9 cellular contexts compared by ENCODE assay signal in genomic region chr7:80277434-80278427, GRCh38.
A peak's percentile ranks its signal among the peaks of the same experiment; 100 is the strongest.
DNase-seq lines count a peak whose midpoint lies in the region; ATAC-seq and TF ChIP-seq lines count a peak whose summit lies in the region.
"Had no signal": no experiment of that assay in that cellular context is flagged by ENCODE, and none has a peak within 500 bp of the region (broad histone marks: within the 10 kb centered on the region; RNA-seq: fewer than 3 reads in every experiment).

No MANE protein-coding gene starts in this region.

- peak; percentile 96 for ATAC-seq in left colon
- no peak for ATAC-seq in activated CD8-positive, alpha-beta memory T cell treated with anti-CD3 and anti-CD28 coated beads, Interleukin-2, amount 10 ng/mL, durations not matched to agents 7 days and 5 days
- ATAC-seq in HG03565 (IDR thresholded peaks at IDR 0.05; ENCODE audit: unreplicated experiment): no peak

- H3K4me1 ChIP-seq in spleen: peaks cover 0 to 10% (median 4%) of the 10 kb centered on the region in 6 donors

- WGBS in spleen, 5 donors: 54 to 73% (median 68%) methylated on average over 6 of the region's 6 CpGs

- peaks cover 40% of the 10 kb centered on the region for H3K4me1 Mint-ChIP-seq in brain
- H3K4me1 Mint-ChIP-seq in activated CD8-positive, alpha-beta memory T cell treated with anti-CD3 and anti-CD28 coated beads, Interleukin-2, amount 10 ng/mL, durations not matched to agents 7 days and 5 days: no peaks in the 10 kb centered on the region

- no peaks in the 10 kb centered on the region for H3K36me3 Mint-ChIP-seq in brain
- no peaks in the 10 kb centered on the region for H3K36me3 Mint-ChIP-seq in activated CD8-positive, alpha-beta memory T cell treated with anti-CD3 and anti-CD28 coated beads, Interleukin-2, amount 10 ng/mL, durations not matched to agents 7 days and 5 days

- CTCF ChIA-PET in activated CD8-positive, alpha-beta memory T cell treated with anti-CD3 and anti-CD28 coated beads, Interleukin-2, amount 10 ng/mL, durations not matched to agents 7 days and 5 days (lab: Charles Lee): no interaction called here

- no peaks in the 10 kb centered on the region for H3K36me3 ChIP-seq in spleen

- no peak overlapping the region for H3K4me3 Mint-ChIP-seq in brain
- no peak overlapping the region for H3K4me3 Mint-ChIP-seq in activated CD8-positive, alpha-beta memory T cell treated with anti-CD3 and anti-CD28 coated beads, Interleukin-2, amount 10 ng/mL, durations not matched to agents 7 days and 5 days

- no peaks in the 10 kb centered on the region for H3K27me3 ChIP-seq in spleen (replicated peaks in 1 of 7)

- H3K27ac Mint-ChIP-seq in brain: peak overlapping the region in 4 of 5 experiments; percentile 39 to 79 (median 58)
- H3K27ac Mint-ChIP-seq in activated CD8-positive, alpha-beta memory T cell treated with anti-CD3 and anti-CD28 coated beads, Interleukin-2, amount 10 ng/mL, durations not matched to agents 7 days and 5 days: no peak overlapping the region

- H3K9me3 ChIP-seq in spleen: no peaks in the 10 kb centered on the region

- intact Hi-C loops in left colon (cut with DNase I, micrococcal nuclease) (no loop called here), spleen (cut with DNase I; ENCODE audit: low total_unique reads) (no loop called here)

- peak overlapping the region in 3 of 8 donors; percentile 3 to 24 (median 14) for H3K27ac ChIP-seq in spleen
- H3K27ac ChIP-seq: C4-2B had no signal

- H3K9me3 Mint-ChIP-seq in brain: peaks cover 0 to 3% (median 0%) of the 10 kb centered on the region in 5 experiments
- no peaks in the 10 kb centered on the region for H3K9me3 Mint-ChIP-seq in activated CD8-positive, alpha-beta memory T cell treated with anti-CD3 and anti-CD28 coated beads, Interleukin-2, amount 10 ng/mL, durations not matched to agents 7 days and 5 days (ENCODE audit: low read depth)

- H3K4me3 ChIP-seq in spleen: no peak overlapping the region

- TF ChIP-seq CTCF in brain (conservative IDR thresholded peaks at IDR 0.05): no peak
- no peak for TF ChIP-seq CTCF in spleen (IDR thresholded peaks at IDR 0.05 in 8 of 11, conservative IDR thresholded peaks at IDR 0.05 in 3 of 11)

- no peaks in the 10 kb centered on the region for H3K27me3 Mint-ChIP-seq in brain
- H3K27me3 Mint-ChIP-seq in activated CD8-positive, alpha-beta memory T cell treated with anti-CD3 and anti-CD28 coated beads, Interleukin-2, amount 10 ng/mL, durations not matched to agents 7 days and 5 days: no peaks in the 10 kb centered on the region

- TF ChIP-seq POLR2A in spleen (IDR thresholded peaks at IDR 0.05): no peak

- peak; percentile 62 for DNase-seq in A172 (ENCODE audit: low spot score)
- DNase-seq in HT-29 (ENCODE audit: low spot score): peak; percentile 94
- DNase-seq in left colon: no peak
- DNase-seq in activated CD8-positive, alpha-beta memory T cell treated with anti-CD3 and anti-CD28 coated beads, Interleukin-2, amount 10 ng/mL, durations not matched to agents 7 days and 5 days: no peak
- DNase-seq in pons (ENCODE audit: low spot score): no peak
- DNase-seq in spleen: no peak

Comparison
In these comparisons a context has a peak if more than half of its experiments do, and no peak if none do; other contexts are left out.
1. DNase-seq: peak in A172 (single experiment) and HT-29 (single experiment); none in left colon (0 of 2), activated CD8-positive, alpha-beta memory T cell treated with anti-CD3 and anti-CD28 coated beads, Interleukin-2, amount 10 ng/mL, durations not matched to agents 7 days and 5 days (single experiment), pons (single experiment) and spleen (single experiment).